Comparison of ENCODE assay signal across 2 cellular contexts in genomic region chr5:171413993-171414392, GRCh38.
TF ChIP-seq lines count a peak whose summit lies in the region.

No MANE protein-coding gene starts in this region.

TF ChIP-seq in HEK293, 187 proteins besides CTCF, POLR2A, EP300 and RAD21:
- TF ChIP-seq ZNF362 (tag by site-specific recombination; IDR thresholded peaks at IDR 0.05) (peak; percentile 78; the same call in 1 of the 2 replicates), OSR2 (tag by site-specific recombination; IDR thresholded peaks at IDR 0.05) (peak; percentile 40; the same call in 1 of the 2 replicates)

TF ChIP-seq in HepG2, 621 proteins besides CTCF, POLR2A, EP300 and RAD21:
- TF ChIP-seq AGO2 (optimal IDR thresholded peaks at IDR 0.05; ENCODE audit: low read depth, low read length) (peak; percentile 13), PAF1 (CRISPR knock-in tag; IDR thresholded peaks at IDR 0.05) (0 out of 2 replicates have a peak, but pooled peaks have one; percentile 34)
TF ChIP-seq in HepG2: peak in this region for 2; not testable (repeated sequence) for 619.
